ENCODE assay signal across 21 cellular contexts in the genomic region with DNA sequence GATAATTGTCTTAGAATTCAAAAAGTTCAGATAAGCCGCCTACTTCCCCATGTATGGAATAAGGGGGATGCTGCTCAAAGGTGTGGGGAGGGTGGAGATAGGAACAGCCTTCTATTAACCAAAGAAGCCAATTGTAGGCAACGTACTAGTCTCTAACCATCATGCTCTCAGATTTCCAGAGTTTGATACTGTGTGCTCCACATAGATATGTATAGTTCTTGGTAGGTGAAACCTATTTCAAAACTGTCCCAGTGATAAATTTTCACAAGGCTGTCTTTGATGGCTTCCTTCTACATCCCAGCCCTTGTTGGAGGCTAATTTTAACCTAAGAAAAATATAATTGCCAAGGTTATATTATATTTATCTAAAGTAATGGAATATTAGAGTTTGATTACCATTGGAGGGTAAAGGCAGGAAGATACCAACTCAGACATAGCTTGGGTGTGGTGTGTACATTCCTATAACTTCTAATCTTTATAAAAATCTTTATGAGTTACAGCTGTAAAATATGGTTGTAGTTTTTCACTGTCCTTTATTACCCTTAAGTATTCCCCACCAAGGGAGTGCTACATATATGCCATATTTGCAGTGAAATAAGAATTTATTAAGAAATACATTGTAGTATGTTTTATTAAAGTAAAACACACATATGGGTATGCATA.
DNase-seq lines count a peak whose midpoint lies in the region; ATAC-seq, FAIRE-seq and TF ChIP-seq lines count a peak whose summit lies in the region.
"Had no signal": no experiment of that assay in that cellular context is flagged by ENCODE, and none has a peak within 500 bp of the region (broad histone marks: within the 10 kb centered on the region; RNA-seq: fewer than 3 reads in every experiment).

No MANE protein-coding gene starts in this region.

- H3K4me2 ChIP-seq in PC-3 (ENCODE audit: low read length): no peak overlapping the region
- H3K4me2 ChIP-seq: A549 had no signal

- peaks cover 7% of the 10 kb centered on the region for H3K9me3 Mint-ChIP-seq in mesothelial cell of epicardium

- FAIRE-seq in pancreas (lab: Jason Lieb, UNC): peak; percentile 60
- FAIRE-seq: A549, D721Med, G401.6, GM12891, GM19239, HepG2 had no signal

- TF ChIP-seq CTCF in HEK293 (tag by site-specific recombination; IDR thresholded peaks at IDR 0.05) (no peak), PC-3 (conservative IDR thresholded peaks at IDR 0.05; ENCODE audit: low read depth, low read length) (no peak), fibroblast of villous mesenchyme (IDR thresholded peaks at IDR 0.05; ENCODE audit: insufficient read depth, low read depth, low read length) (no peak), pancreas (IDR thresholded peaks at IDR 0.05) (no peak), mesothelial cell of epicardium (IDR thresholded peaks at IDR 0.05; ENCODE audit: unreplicated experiment) (no peak)

- H3K27me3 ChIP-seq in PC-3 (ENCODE audit: low read length) (no peaks in the 10 kb centered on the region), pancreas (no peaks in the 10 kb centered on the region)

- H3K4me3 ChIP-seq in HEK293 (ENCODE audit: low read depth, low read length): no peak overlapping the region
- no peak overlapping the region for H3K4me3 ChIP-seq in PC-3 (ENCODE audit: low read length)
- H3K4me3 ChIP-seq in fibroblast of villous mesenchyme (ENCODE audit: low read depth, low read length): no peak overlapping the region
- no peak overlapping the region for H3K4me3 ChIP-seq in pancreas
- H3K4me3 ChIP-seq: A549, GM23248, HAP-1 had no signal

- H3K36me3 Mint-ChIP-seq in mesothelial cell of epicardium: peaks cover 3% of the 10 kb centered on the region

- no peaks in the 10 kb centered on the region for H3K9me3 ChIP-seq in HEK293 (ENCODE audit: control insufficient read depth, insufficient read depth, low read depth, low read length)
- no peaks in the 10 kb centered on the region for H3K9me3 ChIP-seq in PC-3 (ENCODE audit: low read length)
- H3K9me3 ChIP-seq in pancreas: no peaks in the 10 kb centered on the region
- H3K9me3 ChIP-seq: A549, Caco-2, HAP-1 had no signal

- peaks cover 9% of the 10 kb centered on the region for H3K4me1 Mint-ChIP-seq in mesothelial cell of epicardium

- H4K20me1 ChIP-seq in PC-3 (ENCODE audit: low read length): no peaks in the 10 kb centered on the region

- no peaks in the 10 kb centered on the region for H3F3A ChIP-seq in PC-3 (ENCODE audit: low read length, unreplicated experiment)

- BruUV-seq in PC-3 (replicated peaks; lab: Mats Ljungman, UMichigan): no TSS peak

- intact Hi-C loops in PC-3 (cut with micrococcal nuclease) (loop anchor here (2.0 kb wide), 1 partner anchor 140 kb away; no protein-coding TSS in a partner anchor), pancreas (cut with DNase I) (no loop called here)

- CTCF ChIA-PET in HEK293 (lab: Yijun Ruan, JAX) (no interaction called here), PC-3 (lab: Charles Lee) (interaction anchor here (0.5 kb wide), 1 partner anchor 172 kb away, joined by 5 read pairs; no protein-coding TSS in a partner anchor)

- H3K4me1 ChIP-seq in HEK293 (ENCODE audit: control insufficient read depth, insufficient read depth, low read length) (no peaks in the 10 kb centered on the region), PC-3 (ENCODE audit: insufficient read depth, low read length) (0 out of 2 replicates have a peak, but pooled peaks cover 6% of the 10 kb centered on the region), pancreas (no peaks in the 10 kb centered on the region)
- H3K4me1 ChIP-seq: A549, Caco-2, HAP-1 had no signal

- H3K27me3 Mint-ChIP-seq in mesothelial cell of epicardium (ENCODE audit: low read depth): no peaks in the 10 kb centered on the region
- H3K27me3 Mint-ChIP-seq: CD4-positive, alpha-beta T cell had no signal

- H3K9me2 ChIP-seq in PC-3 (replicated peaks; ENCODE audit: low read length): no peaks in the 10 kb centered on the region

- H3K9ac ChIP-seq in PC-3 (ENCODE audit: low read length): no peak overlapping the region
- H3K9ac ChIP-seq: GM23248 had no signal

- no peak overlapping the region for H3K27ac Mint-ChIP-seq in mesothelial cell of epicardium
- H3K27ac Mint-ChIP-seq: CD4-positive, alpha-beta T cell had no signal

- POLR2A ChIA-PET in HEK293 (lab: Yijun Ruan, JAX): no interaction called here
- POLR2A ChIA-PET in PC-3 (lab: Charles Lee; ENCODE audit: unreplicated experiment): no interaction called here

- no peak overlapping the region for H2AFZ ChIP-seq in PC-3 (ENCODE audit: low read length)
- H2AFZ ChIP-seq: GM23248 had no signal

- H3K4me3 Mint-ChIP-seq in mesothelial cell of epicardium: no peak overlapping the region
- H3K4me3 Mint-ChIP-seq: CD4-positive, alpha-beta T cell had no signal

- H3K27ac ChIP-seq in HEK293 (ENCODE audit: extremely low read depth, low read depth, low read length): no peak overlapping the region
- H3K27ac ChIP-seq in PC-3 (ENCODE audit: low read length): no peak overlapping the region
- H3K27ac ChIP-seq in pancreas: no peak overlapping the region
- H3K27ac ChIP-seq: 22Rv1, A549, C4-2B, GM23248 had no signal

- no peaks in the 10 kb centered on the region for H3K79me2 ChIP-seq in PC-3 (ENCODE audit: low read length)

- H3K36me3 ChIP-seq in HEK293 (ENCODE audit: control insufficient read depth in 2 of 2, insufficient read depth in 1 of 2, low read length in 2 of 2) (no peaks in the 10 kb centered on the region), PC-3 (ENCODE audit: low read depth, low read length) (no peaks in the 10 kb centered on the region), pancreas (no peaks in the 10 kb centered on the region)
- H3K36me3 ChIP-seq: HAP-1 had no signal

- DNase-seq in PC-3 (peak; percentile 40), fibroblast of villous mesenchyme (ENCODE audit: low read depth) (peak; percentile 5), pancreas (no peak), NCI-H2227 (lab: John Stamatoyannopoulos, UW; ENCODE audit: unreplicated experiment) (no peak), mesothelial cell of epicardium (ENCODE audit: low spot score in 2 of 2, unreplicated experiment in 2 of 2) (no peak)
- DNase-seq in activated CD4-positive, alpha-beta T cell treated with anti-CD3 and anti-CD28 coated beads, Interleukin-2, amount 50 U/mL, for 4 hours: no peak
- DNase-seq: AML-193; Caco-2; CD4-positive, alpha-beta T cell; GM23248 had no signal

- peak; percentile 89 for ATAC-seq in PC-3
- ATAC-seq in pancreas: peak in 2 of 4 donors; percentile 11 to 23
- no peak for ATAC-seq in HG02870 (IDR thresholded peaks at IDR 0.05; ENCODE audit: unreplicated experiment)
- ATAC-seq: A549, HepG2 had no signal

- 76 to 84% methylated on average over 2 of the region's 2 CpGs for WGBS in pancreas, 2 donors

TF ChIP-seq in HEK293, 187 proteins besides CTCF, POLR2A, EP300 and RAD21:
- TF ChIP-seq ZNF626 (tag by site-specific recombination; IDR thresholded peaks at IDR 0.05) (no peak), ZNF341 (tag by site-specific recombination; IDR thresholded peaks at IDR 0.05; ENCODE audit: low read depth) (0 out of 2 replicates have a peak, but pooled peaks have one; percentile 11)
TF ChIP-seq in HEK293: peak in this region for 1.

Comparison
In these comparisons a context has a peak if more than half of its experiments do, and no peak if none do; other contexts are left out.
1. DNase-seq: peak in PC-3 (single experiment) and fibroblast of villous mesenchyme (single experiment); none in pancreas (0 of 6), NCI-H2227 (single experiment), mesothelial cell of epicardium (0 of 2) and activated CD4-positive, alpha-beta T cell treated with anti-CD3 and anti-CD28 coated beads, Interleukin-2, amount 50 U/mL, for 4 hours (0 of 2).